17 cellular contexts compared by ENCODE assay signal in the genomic region with DNA sequence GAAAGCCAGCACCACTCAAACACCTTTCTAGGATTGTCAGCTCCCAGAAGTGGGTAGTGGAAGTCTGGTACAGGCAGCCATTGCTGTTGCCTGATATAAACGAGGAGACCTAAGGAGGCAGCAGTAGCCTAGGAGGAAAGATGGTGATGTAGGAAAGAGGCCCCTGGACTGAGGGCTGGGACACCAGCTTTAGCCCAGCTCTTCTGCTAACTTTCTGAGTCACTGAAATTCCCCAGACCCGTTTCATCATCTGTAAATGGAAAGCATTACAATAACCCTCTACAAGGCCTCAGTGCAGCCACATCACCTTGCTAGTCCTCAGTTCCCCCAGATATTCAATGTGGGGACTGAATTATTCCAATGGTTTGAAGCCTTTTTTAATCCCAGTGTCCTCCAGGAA.
DNase-seq lines count a peak whose midpoint lies in the region; ATAC-seq and TF ChIP-seq lines count a peak whose summit lies in the region.
"Had no signal": no experiment of that assay in that cellular context is flagged by ENCODE, and none has a peak within 500 bp of the region (broad histone marks: within the 10 kb centered on the region; RNA-seq: fewer than 3 reads in every experiment).

No MANE protein-coding gene starts in this region.

- no peak overlapping the region for H3K4me3 ChIP-seq in esophagus muscularis mucosa
- H3K4me3 ChIP-seq: heart right ventricle, left lung, sigmoid colon had no signal

- no peak for TF ChIP-seq POLR2A in esophagus muscularis mucosa (IDR thresholded peaks at IDR 0.05; ENCODE audit: low read depth)

- no peaks in the 10 kb centered on the region for H3K9me3 ChIP-seq in esophagus muscularis mucosa
- H3K9me3 ChIP-seq: heart right ventricle, left lung, sigmoid colon had no signal

- intact Hi-C loops in activated CD4-positive, alpha-beta T cell treated with anti-CD3 and anti-CD28 coated beads for 36 hours (cut with DNase I, micrococcal nuclease): no loop called here
- intact Hi-C loops in esophagus muscularis mucosa (cut with DNase I): no loop called here

- peaks cover 0 to 36% (median 32%) of the 10 kb centered on the region in 4 donors for H3K4me1 ChIP-seq in esophagus muscularis mucosa
- H3K4me1 ChIP-seq: left lung had no signal

- TF ChIP-seq CTCF in esophagus muscularis mucosa (IDR thresholded peaks at IDR 0.05): no peak

- H3K27me3 ChIP-seq in esophagus muscularis mucosa: no peaks in the 10 kb centered on the region
- H3K27me3 ChIP-seq: heart right ventricle, left lung, sigmoid colon had no signal

- 61% methylated on average over 2 of the region's 2 CpGs for WGBS in esophagus muscularis mucosa

- peak; percentile 73 for ATAC-seq in activated CD4-positive, alpha-beta T cell treated with anti-CD3 and anti-CD28 coated beads for 36 hours
- ATAC-seq in HG02798 (IDR thresholded peaks at IDR 0.05; ENCODE audit: poor library complexity, unreplicated experiment) (peak; percentile 45), HG03139 (IDR thresholded peaks at IDR 0.05; ENCODE audit: unreplicated experiment) (no peak)
- peak; percentile 45 to 81 for ATAC-seq in stimulated activated naive B cell treated with anti-CD40 and anti-IgM and Interleukin-4, amounts not matched to agents 10 μg/mL and 1 μg/mL and 100 μg/mL, for 72 hours (replicated peaks)
- ATAC-seq: left lung had no signal

- no peak overlapping the region for H3K27ac Mint-ChIP-seq in activated CD4-positive, alpha-beta T cell treated with anti-CD3 and anti-CD28 coated beads for 36 hours
- no peak overlapping the region for H3K27ac Mint-ChIP-seq in stimulated activated naive B cell treated with anti-CD40 and anti-IgM and Interleukin-4, amounts not matched to agents 10 μg/mL and 1 μg/mL and 100 μg/mL, for 72 hours
- no peak overlapping the region for H3K27ac Mint-ChIP-seq in immature natural killer cell
- H3K27ac Mint-ChIP-seq: activated T-helper 2 cell treated with anti-CD3 and anti-CD28 coated beads, Interferon-gamma antibody, Interleukin-2, Interleukin-4, amounts not matched to agents 10 μg/mL and 5 μg/mL and 100 μg/mL, durations not matched to agents 14 hours and 24 hours and 36 hours; endodermal cell; nephron progenitor cell; T-helper 1 cell treated with Interleukin-12 subunit alpha and Interleukin-12 subunit beta and Interleukin-4 antibody, amounts not matched to agents 30 μg/mL and 1 μg/mL, for 36 hours had no signal

- peak overlapping the region; percentile 45 to 59 (median 56) for H3K27ac ChIP-seq in esophagus muscularis mucosa (replicated peaks in 1 of 4)
- H3K27ac ChIP-seq: left lung had no signal

- POLR2A ChIA-PET in activated CD4-positive, alpha-beta T cell treated with anti-CD3 and anti-CD28 coated beads for 36 hours (lab: Charles Lee): no interaction called here

- no peaks in the 10 kb centered on the region for H3K9me3 Mint-ChIP-seq in activated CD4-positive, alpha-beta T cell treated with anti-CD3 and anti-CD28 coated beads for 36 hours (ENCODE audit: low read depth)
- peaks cover 2 to 3% of the 10 kb centered on the region in 2 donors for H3K9me3 Mint-ChIP-seq in stimulated activated naive B cell treated with anti-CD40 and anti-IgM and Interleukin-4, amounts not matched to agents 10 μg/mL and 1 μg/mL and 100 μg/mL, for 72 hours
- no peaks in the 10 kb centered on the region for H3K9me3 Mint-ChIP-seq in immature natural killer cell
- H3K9me3 Mint-ChIP-seq: activated T-helper 2 cell treated with anti-CD3 and anti-CD28 coated beads, Interferon-gamma antibody, Interleukin-2, Interleukin-4, amounts not matched to agents 10 μg/mL and 5 μg/mL and 100 μg/mL, durations not matched to agents 14 hours and 24 hours and 36 hours; endodermal cell; nephron progenitor cell; T-helper 1 cell treated with Interleukin-12 subunit alpha and Interleukin-12 subunit beta and Interleukin-4 antibody, amounts not matched to agents 30 μg/mL and 1 μg/mL, for 36 hours had no signal

- H3K27me3 Mint-ChIP-seq in activated CD4-positive, alpha-beta T cell treated with anti-CD3 and anti-CD28 coated beads for 36 hours: peaks cover 2% of the 10 kb centered on the region
- H3K27me3 Mint-ChIP-seq in stimulated activated naive B cell treated with anti-CD40 and anti-IgM and Interleukin-4, amounts not matched to agents 10 μg/mL and 1 μg/mL and 100 μg/mL, for 72 hours: peaks cover 32 to 52% of the 10 kb centered on the region in 2 donors
- peaks cover 0 to 9% (median 0%) of the 10 kb centered on the region in 3 donors for H3K27me3 Mint-ChIP-seq in immature natural killer cell (ENCODE audit: low read depth in 3 of 3)

- H3K4me3 Mint-ChIP-seq in activated CD4-positive, alpha-beta T cell treated with anti-CD3 and anti-CD28 coated beads for 36 hours: no peak overlapping the region
- no peak overlapping the region for H3K4me3 Mint-ChIP-seq in stimulated activated naive B cell treated with anti-CD40 and anti-IgM and Interleukin-4, amounts not matched to agents 10 μg/mL and 1 μg/mL and 100 μg/mL, for 72 hours
- no peak overlapping the region for H3K4me3 Mint-ChIP-seq in immature natural killer cell
- H3K4me3 Mint-ChIP-seq: endodermal cell; nephron progenitor cell; T-helper 1 cell treated with Interleukin-12 subunit alpha and Interleukin-12 subunit beta and Interleukin-4 antibody, amounts not matched to agents 30 μg/mL and 1 μg/mL, for 36 hours had no signal

- no peaks in the 10 kb centered on the region for H3K36me3 Mint-ChIP-seq in activated CD4-positive, alpha-beta T cell treated with anti-CD3 and anti-CD28 coated beads for 36 hours (ENCODE audit: low read depth)
- H3K36me3 Mint-ChIP-seq in stimulated activated naive B cell treated with anti-CD40 and anti-IgM and Interleukin-4, amounts not matched to agents 10 μg/mL and 1 μg/mL and 100 μg/mL, for 72 hours: no peaks in the 10 kb centered on the region
- no peaks in the 10 kb centered on the region for H3K36me3 Mint-ChIP-seq in immature natural killer cell

- H3K36me3 ChIP-seq in esophagus muscularis mucosa: no peaks in the 10 kb centered on the region
- H3K36me3 ChIP-seq: heart right ventricle, left lung, sigmoid colon had no signal

- peak; percentile 24 for DNase-seq in activated CD4-positive, alpha-beta T cell treated with anti-CD3 and anti-CD28 coated beads for 36 hours
- no peak for DNase-seq in activated CD4-positive, alpha-beta T cell treated with anti-CD3 and anti-CD28 coated beads for 4 hours
- no peak for DNase-seq in esophagus muscularis mucosa (ENCODE audit: extremely low spot score)
- no peak for DNase-seq in stimulated activated naive B cell treated with anti-CD40 and anti-IgM and Interleukin-4, amounts not matched to agents 10 μg/mL and 1 μg/mL and 100 μg/mL, for 72 hours
- no peak for DNase-seq in COLO668 (lab: John Stamatoyannopoulos, UW; ENCODE audit: unreplicated experiment)
- no peak for DNase-seq in immature natural killer cell
- DNase-seq: endodermal cell, heart right ventricle, left lung, NCI-H1417, NCI-H526, nephron progenitor cell, sigmoid colon had no signal

- TF ChIP-seq EP300 in esophagus muscularis mucosa (IDR thresholded peaks at IDR 0.05): no peak

- CTCF ChIA-PET in activated CD4-positive, alpha-beta T cell treated with anti-CD3 and anti-CD28 coated beads for 36 hours (lab: Charles Lee): interaction anchor here (0.6 to 1.8 kb wide), 5 partner anchors 13 to 1002 kb away, joined by 3 to 11 read pairs (median 3); no protein-coding TSS in a partner anchor

- H3K4me1 Mint-ChIP-seq in activated CD4-positive, alpha-beta T cell treated with anti-CD3 and anti-CD28 coated beads for 36 hours: peaks cover 17% of the 10 kb centered on the region
- H3K4me1 Mint-ChIP-seq in stimulated activated naive B cell treated with anti-CD40 and anti-IgM and Interleukin-4, amounts not matched to agents 10 μg/mL and 1 μg/mL and 100 μg/mL, for 72 hours: peaks cover 1 to 3% of the 10 kb centered on the region in 2 donors
- H3K4me1 Mint-ChIP-seq in immature natural killer cell: peaks cover 0 to under 1% of the 10 kb centered on the region in 2 donors
- H3K4me1 Mint-ChIP-seq: endodermal cell had no signal
